In the genomic region with DNA sequence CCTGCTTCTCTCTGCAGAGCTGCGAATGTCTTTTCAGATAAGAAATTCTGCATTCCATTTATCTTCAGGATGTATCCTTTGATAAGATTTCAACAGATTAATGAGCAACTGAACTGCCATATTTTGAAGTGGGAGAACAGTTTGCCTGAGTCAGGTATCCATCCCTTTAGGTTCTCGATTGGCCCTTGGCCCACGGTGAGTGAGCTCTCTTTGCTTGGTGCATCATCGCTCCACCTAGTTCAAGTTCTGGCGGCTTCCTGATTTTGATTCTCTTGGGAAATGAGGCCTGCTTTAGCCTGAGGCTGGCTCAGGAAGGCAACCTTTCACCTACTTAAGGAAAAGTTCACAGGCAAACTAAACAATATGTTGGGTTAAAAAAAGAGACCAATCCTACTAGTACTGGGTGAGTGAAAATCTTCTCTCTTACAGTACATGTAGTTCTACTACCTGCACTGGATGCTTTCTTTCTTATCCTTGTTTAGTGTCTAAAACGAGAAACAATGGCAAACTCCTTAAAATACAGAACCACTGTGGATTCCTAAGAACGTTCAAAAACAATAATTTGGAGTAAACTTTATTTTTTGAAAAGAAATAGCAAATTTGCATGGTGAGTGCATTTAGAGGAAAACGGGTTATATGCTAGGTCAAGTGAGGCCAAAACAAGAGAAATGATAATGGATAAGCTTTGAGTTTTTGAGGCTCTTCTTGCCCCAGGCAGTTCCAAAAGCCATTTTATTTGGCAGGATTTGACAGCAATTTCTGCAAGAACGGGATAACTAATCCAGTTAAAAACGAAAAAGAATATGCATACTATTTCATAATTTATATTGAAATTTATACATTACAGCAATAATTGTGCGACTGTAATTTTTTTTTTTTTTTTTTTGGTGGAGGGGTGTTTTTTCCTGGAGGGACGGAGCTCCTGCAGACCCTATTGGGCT, we compare ENCODE assay signal across 8 cellular contexts. TPM values are rescaled to one million over a fixed set of nuclear protein-coding genes. Genes with fewer than 3 reads are reported as not detected.
DNase-seq lines count a peak whose midpoint lies in the region; ATAC-seq and TF ChIP-seq lines count a peak whose summit lies in the region.

No MANE protein-coding gene starts in this region.

- peak; percentile 80 for ATAC-seq in foreskin keratinocyte

- no peaks in the 10 kb centered on the region for H3K36me3 ChIP-seq in HUES6 (ENCODE audit: control insufficient read depth, insufficient read depth, low read length)
- peaks cover 3% of the 10 kb centered on the region; the same call in 1 of the 2 replicates for H3K36me3 ChIP-seq in WERI-Rb-1
- no peaks in the 10 kb centered on the region for H3K36me3 ChIP-seq in neuron (ENCODE audit: insufficient read depth, low read length)

- H3K27ac ChIP-seq in HUES6 (ENCODE audit: low read depth, low read length), result peak overlapping the region; percentile 0; the same call in 1 of the 2 replicates
- peak overlapping the region; percentile 62 for H3K27ac ChIP-seq in WERI-Rb-1
- peak overlapping the region; percentile 71 for H3K27ac ChIP-seq in foreskin keratinocyte

- H3K4me3 ChIP-seq in HUES6 (ENCODE audit: low read depth, low read length) (peak overlapping the region; percentile 47), WERI-Rb-1 (ENCODE audit: low read depth, low read length) (peak overlapping the region; percentile 81), neuron (ENCODE audit: low read length) (peak overlapping the region; percentile 98)

- peak overlapping the region; percentile 7 for H3K9ac ChIP-seq in HUES6 (ENCODE audit: low read length)

- peaks cover 43% of the 10 kb centered on the region for H3K4me1 ChIP-seq in HUES6 (ENCODE audit: control insufficient read depth, insufficient read depth, low read length)
- H3K4me1 ChIP-seq in foreskin keratinocyte, result peaks cover 22% of the 10 kb centered on the region
- H3K4me1 ChIP-seq in neuron (ENCODE audit: insufficient read depth, low read length), result peaks cover 38% of the 10 kb centered on the region

- H3K9me3 ChIP-seq in HUES6 (ENCODE audit: control insufficient read depth, insufficient read depth, low read depth, low read length) (no peaks in the 10 kb centered on the region), WERI-Rb-1 (ENCODE audit: severe bottlenecking) (no peaks in the 10 kb centered on the region), neuron (ENCODE audit: low read length) (no peaks in the 10 kb centered on the region)

- TF ChIP-seq CTCF in WERI-Rb-1 (IDR thresholded peaks at IDR 0.05; ENCODE audit: low read depth, low read length), result no peak
- TF ChIP-seq CTCF in foreskin keratinocyte (conservative IDR thresholded peaks at IDR 0.05), result no peak

- DNase-seq in COLO829 (ENCODE audit: low spot score), result peak; percentile 71
- peak; percentile 26 for DNase-seq in WERI-Rb-1
- DNase-seq in foreskin keratinocyte, result peak; percentile 94 to 97
- no peak for DNase-seq in 8988T
- DNase-seq in NCI-H524 treated with DMSO at 0.1 percent for 48 hours (lab: John Stamatoyannopoulos, UW), result no peak
- no peak for DNase-seq in SW 1271 (lab: John Stamatoyannopoulos, UW)

- H2AFZ ChIP-seq in neuron (ENCODE audit: low read depth, low read length), result peak overlapping the region; percentile 83

- H3K27me3 ChIP-seq in HUES6 (ENCODE audit: control insufficient read depth, insufficient read depth, low read length), result no peaks in the 10 kb centered on the region
- no peaks in the 10 kb centered on the region for H3K27me3 ChIP-seq in WERI-Rb-1 (ENCODE audit: insufficient read depth, low read depth, severe bottlenecking)
- no peaks in the 10 kb centered on the region for H3K27me3 ChIP-seq in foreskin keratinocyte
- no peaks in the 10 kb centered on the region for H3K27me3 ChIP-seq in neuron (ENCODE audit: insufficient read depth, low read length)

RNA-seq across cellular contexts. Expression of a gene that starts 0.8 kb away (rescaled TPM):
- 137 and 164 TPM in 2 replicates for total RNA-seq in foreskin keratinocyte
- 88.2 and 89.2 TPM in 2 replicates for polyA plus RNA-seq in foreskin keratinocyte

Comparison
In these comparisons a context has a peak if more than half of its experiments do, and no peak if none do; other contexts are left out.
1. DNase-seq: peak in COLO829 (single experiment), WERI-Rb-1 (single experiment) and foreskin keratinocyte (2 of 2); none in 8988T (single experiment), NCI-H524 treated with DMSO at 0.1 percent for 48 hours (single experiment) and SW 1271 (0 of 2).
2. H3K27ac ChIP-seq: peak in every context shown above with its lines; median percentile 71 in foreskin keratinocyte; 62 in WERI-Rb-1; 0 in HUES6.
3. H3K4me3 ChIP-seq: peak in every context shown above with its lines; median percentile 98 in neuron; 81 in WERI-Rb-1; 47 in HUES6.